In the genomic region with DNA sequence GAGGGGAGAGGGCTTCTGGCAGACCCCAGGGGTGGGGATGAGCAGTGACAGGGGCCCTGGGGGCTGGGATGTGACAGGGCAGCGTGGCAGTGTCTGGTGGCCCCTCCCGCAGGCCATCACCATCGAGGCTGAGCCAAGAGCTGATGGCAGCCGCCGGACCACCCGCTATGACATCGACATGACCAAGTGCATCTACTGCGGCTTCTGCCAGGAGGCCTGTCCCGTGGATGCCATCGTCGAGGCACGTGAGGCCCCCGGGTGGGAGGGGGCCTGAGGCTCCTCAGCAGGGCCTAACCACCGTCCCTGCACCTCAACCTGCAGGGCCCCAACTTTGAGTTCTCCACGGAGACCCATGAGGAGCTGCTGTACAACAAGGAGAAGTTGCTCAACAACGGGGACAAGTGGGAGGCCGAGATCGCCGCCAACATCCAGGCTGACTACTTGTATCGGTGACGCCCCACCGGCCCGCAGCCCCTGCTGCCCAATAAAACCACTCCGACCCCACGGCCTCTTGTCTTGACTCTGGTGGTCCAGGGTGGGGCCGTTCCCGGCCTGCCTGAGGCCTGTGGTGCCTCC, we compare ENCODE assay signal across 10 cellular contexts. TPM values are rescaled to one million over a fixed set of nuclear protein-coding genes. Genes with fewer than 3 reads are reported as not detected.
DNase-seq lines count a peak whose midpoint lies in the region; ATAC-seq and TF ChIP-seq lines count a peak whose summit lies in the region.
"Had no signal": no experiment of that assay in that cellular context is flagged by ENCODE, and none has a peak within 500 bp of the region (broad histone marks: within the 10 kb centered on the region; RNA-seq: fewer than 3 reads in every experiment).

No MANE protein-coding gene starts in this region.

- no peak for ATAC-seq in Right ventricle myocardium inferior
- ATAC-seq in left ventricle myocardium superior = no peak
- no peak for ATAC-seq in naive thymus-derived CD8-positive, alpha-beta T cell

- H3K27me3 Mint-ChIP-seq in chondrocyte (ENCODE audit: low read depth) = no peaks in the 10 kb centered on the region
- no peaks in the 10 kb centered on the region for H3K27me3 Mint-ChIP-seq in naive thymus-derived CD8-positive, alpha-beta T cell

- no peak overlapping the region for H3K4me3 ChIP-seq in urinary bladder (ENCODE audit: low read depth, low read length)

- peaks cover 5% of the 10 kb centered on the region for H3K36me3 Mint-ChIP-seq in chondrocyte (ENCODE audit: low read depth)
- peaks cover 0 to 12% (median 0%) of the 10 kb centered on the region in 3 donors for H3K36me3 Mint-ChIP-seq in naive thymus-derived CD8-positive, alpha-beta T cell

- POLR2A ChIA-PET in naive thymus-derived CD8-positive, alpha-beta T cell (lab: Charles Lee) = no interaction called here

- DNase-seq in Right ventricle myocardium inferior (ENCODE audit: missing footprints) (peak; percentile 81), left ventricle myocardium superior (no peak), chondrocyte (ENCODE audit: low spot score) (no peak), HUDEP-2 (lab: John Stamatoyannopoulos, UW; ENCODE audit: unreplicated experiment in 76 of 76) (no peak), ACHN (no peak), OCI-M1 (lab: John Stamatoyannopoulos, UW) (no peak)
- peak in 1 of 10 donors; percentile 0 for DNase-seq in naive thymus-derived CD8-positive, alpha-beta T cell
- DNase-seq: activated T-cell treated with anti-CD3 and anti-CD28 coated beads, Interleukin-2, amount 50 U/mL, for 48 hours; NCI-H446 treated with DMSO at 0.1 percent for 48 hours had no signal

- no peaks in the 10 kb centered on the region for H3K4me1 ChIP-seq in urinary bladder (ENCODE audit: insufficient read depth)

- H3K4me3 Mint-ChIP-seq in chondrocyte (ENCODE audit: unreplicated experiment) = no peak overlapping the region
- H3K4me3 Mint-ChIP-seq in naive thymus-derived CD8-positive, alpha-beta T cell = peak overlapping the region in 1 of 10 donors; percentile 60

- H3K27ac Mint-ChIP-seq in chondrocyte (ENCODE audit: unreplicated experiment) = peak overlapping the region; percentile 22
- peak overlapping the region in 6 of 10 donors; percentile 66 to 92 (median 90) for H3K27ac Mint-ChIP-seq in naive thymus-derived CD8-positive, alpha-beta T cell

- intact Hi-C loops in Right ventricle myocardium inferior (cut with DNase I) = no loop called here
- intact Hi-C loops in left ventricle myocardium superior (cut with micrococcal nuclease) = no loop called here

- H3K27ac ChIP-seq in urinary bladder (ENCODE audit: low read depth) = peak overlapping the region; percentile 26

- in situ Hi-C loops in ACHN (cut with HindIII; ENCODE audit: low pct_ligation_motif_present, low pct_unique_long_range_greater_than_20kb, low sequenced_read_pairs) = no loop called here

- TF ChIP-seq CTCF in chondrocyte (IDR thresholded peaks at IDR 0.05) = no peak

- 83% methylated on average over 27 of the region's 27 CpGs for WGBS in urinary bladder

- H3K4me1 Mint-ChIP-seq in chondrocyte (ENCODE audit: low read depth) = peaks cover 26% of the 10 kb centered on the region
- H3K4me1 Mint-ChIP-seq in naive thymus-derived CD8-positive, alpha-beta T cell = peaks cover 18 to 48% (median 43%) of the 10 kb centered on the region in 4 donors

- H3K9me3 Mint-ChIP-seq in chondrocyte (ENCODE audit: low read depth) = no peaks in the 10 kb centered on the region
- no peaks in the 10 kb centered on the region for H3K9me3 Mint-ChIP-seq in naive thymus-derived CD8-positive, alpha-beta T cell

- no peaks in the 10 kb centered on the region for H3K36me3 ChIP-seq in urinary bladder (ENCODE audit: insufficient read depth)

RNA-seq across cellular contexts. Expression of a gene that starts 2.6 kb away (rescaled TPM):
- total RNA-seq in Right ventricle myocardium inferior = 30.4 TPM
- total RNA-seq in left ventricle myocardium superior = 25.8 TPM
- 52.3 to 73.2 TPM (median 66.5 TPM) in 3 replicates for total RNA-seq in chondrocyte
- 100 to 1,000 TPM; 149 to 164 TPM for total RNA-seq in naive thymus-derived CD8-positive, alpha-beta T cell
- polyA plus RNA-seq in naive thymus-derived CD8-positive, alpha-beta T cell = 10 to 100 TPM; 19.9 to 24.2 (median 20.9) TPM
- total RNA-seq in urinary bladder = 43.4 TPM
- polyA plus RNA-seq in urinary bladder = 108 TPM

RNA-seq across cellular contexts. Expression of a gene that starts 5.7 kb away (rescaled TPM):
- total RNA-seq in Right ventricle myocardium inferior (479 TPM), left ventricle myocardium superior (514 TPM), chondrocyte (140 to 172 TPM (median 143 TPM) in 3 replicates), urinary bladder (57.0 TPM)
- 10 to 100 TPM; 81.5 to 92.9 TPM for total RNA-seq in naive thymus-derived CD8-positive, alpha-beta T cell
- 100 to 1,000 TPM; 184 to 203 (median 198) TPM for polyA plus RNA-seq in naive thymus-derived CD8-positive, alpha-beta T cell
- polyA plus RNA-seq in urinary bladder = 172 TPM

RNA-seq across cellular contexts. Expression of a gene that starts 26.1 kb away (rescaled TPM):
- total RNA-seq in Right ventricle myocardium inferior (3.5 TPM), left ventricle myocardium superior (4.9 TPM), chondrocyte (10.8 to 14.3 TPM (median 13.1 TPM) in 3 replicates), urinary bladder (4.6 TPM)
- under 1 TPM in 1 of 2 experiments, not detected in 1; 0.39 TPM for total RNA-seq in naive thymus-derived CD8-positive, alpha-beta T cell
- polyA plus RNA-seq in naive thymus-derived CD8-positive, alpha-beta T cell = under 1 TPM in 1 of 3 donors, not detected in 2; 0.09 TPM
- polyA plus RNA-seq in urinary bladder = 14.4 TPM

RNA-seq across cellular contexts. Expression of a gene that starts 32.3 kb away (rescaled TPM):
- total RNA-seq in Right ventricle myocardium inferior (9.0 TPM), left ventricle myocardium superior (7.6 TPM), chondrocyte (14.4 to 16.6 TPM (median 15.9 TPM) in 3 replicates), urinary bladder (20.5 TPM)
- total RNA-seq in naive thymus-derived CD8-positive, alpha-beta T cell = 10 to 100 TPM; 15.1 to 17.4 TPM
- 10 to 100 TPM in 2 of 3 donors, 1 to 10 TPM in 1; 8.9 to 11.0 (median 10.8) TPM for polyA plus RNA-seq in naive thymus-derived CD8-positive, alpha-beta T cell
- polyA plus RNA-seq in urinary bladder = 34.9 TPM
